In the genomic region with DNA sequence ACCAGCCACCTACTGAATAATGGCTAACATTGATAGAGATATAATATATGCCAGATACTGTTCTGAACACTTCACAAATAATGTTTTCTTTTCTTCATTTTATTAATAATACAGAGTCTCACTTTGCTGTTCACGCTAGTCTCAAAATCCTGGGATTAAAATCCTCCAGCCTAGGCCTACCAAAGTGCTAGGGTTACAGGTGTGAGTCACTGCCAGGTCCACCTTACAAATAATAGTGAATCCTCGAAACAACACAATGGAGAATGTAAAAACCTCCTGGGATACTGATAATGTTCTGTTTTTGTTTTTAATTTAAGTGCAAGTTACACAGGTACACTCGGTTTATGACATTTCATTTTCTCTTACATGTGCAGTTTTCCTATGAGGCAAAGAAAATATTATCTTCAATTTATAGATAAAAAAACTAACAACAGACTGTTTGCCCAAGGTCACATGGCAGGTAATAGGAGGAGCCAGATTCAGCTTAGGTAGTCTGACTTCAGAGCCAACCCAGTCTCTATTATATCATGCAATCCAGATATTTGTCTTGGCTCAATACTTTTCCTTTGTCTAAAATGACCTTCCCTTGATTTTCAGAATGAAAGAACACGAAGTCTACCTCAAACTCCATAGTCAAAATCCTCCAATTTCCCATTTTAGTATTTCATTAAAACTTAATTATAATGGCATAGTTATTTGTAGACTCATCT, we compare ENCODE assay signal across 16 cellular contexts. TPM values are rescaled to one million over a fixed set of nuclear protein-coding genes. Genes with fewer than 3 reads are reported as not detected.
DNase-seq lines count a peak whose midpoint lies in the region; ATAC-seq and TF ChIP-seq lines count a peak whose summit lies in the region.
"Had no signal": no experiment of that assay in that cellular context is flagged by ENCODE, and none has a peak within 500 bp of the region (broad histone marks: within the 10 kb centered on the region; RNA-seq: fewer than 3 reads in every experiment).

No MANE protein-coding gene starts in this region.

- no peak overlapping the region for H3K4me3 Mint-ChIP-seq in activated CD4-positive, alpha-beta memory T cell treated with anti-CD3 and anti-CD28 coated beads for 36 hours

- H3K9ac ChIP-seq in GM23248 (no peak overlapping the region), smooth muscle cell (ENCODE audit: low read depth) (no peak overlapping the region)

- no peak for DNase-seq in PC-9
- DNase-seq in prostate gland (ENCODE audit: low spot score) = peak; percentile 16
- DNase-seq in activated CD4-positive, alpha-beta memory T cell treated with anti-CD3 and anti-CD28 coated beads for 36 hours = no peak
- DNase-seq in GM23248 = no peak
- no peak for DNase-seq in smooth muscle cell (lab: John Stamatoyannopoulos, UW; ENCODE audit: unreplicated experiment)
- DNase-seq: DMS 273 treated with DMSO at 0.1 percent for 48 hours; EL; H7; Kasumi-1; NCI-H1436; NCI-H2227 treated with DMSO at 0.1 percent for 48 hours; NCI-H526 treated with DMSO at 0.1 percent for 48 hours; NK-92 treated with Interleukin-12 subunit alpha and Interleukin-12 subunit beta, amount 100 ng/mL, for 24 hours; Right ventricle myocardium superior had no signal

- intact Hi-C loops in PC-9 (cut with micrococcal nuclease; ENCODE audit: unreplicated experiment) = no loop called here
- intact Hi-C loops in prostate gland (cut with DNase I) = no loop called here
- intact Hi-C loops in activated CD4-positive, alpha-beta memory T cell treated with anti-CD3 and anti-CD28 coated beads for 36 hours (cut with micrococcal nuclease) = no loop called here

- H3K36me3 Mint-ChIP-seq in activated CD4-positive, alpha-beta memory T cell treated with anti-CD3 and anti-CD28 coated beads for 36 hours = peaks cover 16% of the 10 kb centered on the region

- H3K27ac ChIP-seq in PC-9 = 0 out of 2 replicates have a peak overlapping the region, but pooled peaks have one; percentile 7
- peak overlapping the region; percentile 14 to 56 for H3K27ac ChIP-seq in prostate gland
- no peak overlapping the region for H3K27ac ChIP-seq in GM23248
- no peak overlapping the region for H3K27ac ChIP-seq in smooth muscle cell (ENCODE audit: low read depth)

- peaks cover 100% of the 10 kb centered on the region for H3K79me2 ChIP-seq in PC-9 (ENCODE audit: low read depth)
- peaks cover 100% of the 10 kb centered on the region for H3K79me2 ChIP-seq in GM23248 (ENCODE audit: insufficient read depth)
- H3K79me2 ChIP-seq in smooth muscle cell (ENCODE audit: low read depth) = peaks cover 100% of the 10 kb centered on the region

- H3F3A ChIP-seq in PC-9 (ENCODE audit: insufficient read depth, low read depth) (peaks cover 10% of the 10 kb centered on the region; the same call in 1 of the 2 replicates), GM23248 (ENCODE audit: insufficient read depth) (0 out of 2 replicates have a peak, but pooled peaks cover 5% of the 10 kb centered on the region), smooth muscle cell (ENCODE audit: low read depth) (no peaks in the 10 kb centered on the region)

- no peak for TF ChIP-seq EP300 in Ishikawa (IDR thresholded peaks at IDR 0.05; ENCODE audit: borderline replicate concordance)

- CTCF ChIA-PET in PC-9 (lab: Charles Lee) = no interaction called here
- CTCF ChIA-PET in activated CD4-positive, alpha-beta memory T cell treated with anti-CD3 and anti-CD28 coated beads for 36 hours (lab: Charles Lee) = no interaction called here

- H2AFZ ChIP-seq in PC-9 (no peak overlapping the region), GM23248 (no peak overlapping the region), smooth muscle cell (ENCODE audit: low read depth) (no peak overlapping the region)

- no peaks in the 10 kb centered on the region for H3K27me3 Mint-ChIP-seq in activated CD4-positive, alpha-beta memory T cell treated with anti-CD3 and anti-CD28 coated beads for 36 hours

- no peaks in the 10 kb centered on the region for H3K9me3 ChIP-seq in PC-9 (ENCODE audit: insufficient read depth, low read depth)
- no peaks in the 10 kb centered on the region for H3K9me3 ChIP-seq in prostate gland
- no peaks in the 10 kb centered on the region for H3K9me3 ChIP-seq in GM23248 (ENCODE audit: low read depth)
- H3K9me3 ChIP-seq in smooth muscle cell (replicated peaks; ENCODE audit: low read depth) = no peaks in the 10 kb centered on the region

- in situ Hi-C loops in GM23248 (cut with MboI) = no loop called here

- H3K4me1 ChIP-seq in PC-9 (replicated peaks; ENCODE audit: insufficient read depth) = peaks cover 47% of the 10 kb centered on the region
- peaks cover 2% of the 10 kb centered on the region for H3K4me1 ChIP-seq in prostate gland (replicated peaks)
- H3K4me1 ChIP-seq in GM23248 (ENCODE audit: insufficient read depth) = peaks cover 6% of the 10 kb centered on the region
- peaks cover under 1% of the 10 kb centered on the region for H3K4me1 ChIP-seq in smooth muscle cell (ENCODE audit: low read depth)

- H3K4me3 ChIP-seq in PC-9 (no peak overlapping the region), prostate gland (no peak overlapping the region), GM23248 (no peak overlapping the region), smooth muscle cell (no peak overlapping the region)

- BruUV-seq in PC-9 (replicated peaks; lab: Mats Ljungman, UMichigan) = no TSS peak

- no peaks in the 10 kb centered on the region for H3K9me3 Mint-ChIP-seq in activated CD4-positive, alpha-beta memory T cell treated with anti-CD3 and anti-CD28 coated beads for 36 hours

- H3K27me3 ChIP-seq in PC-9 (ENCODE audit: insufficient read depth, low read depth) (no peaks in the 10 kb centered on the region), prostate gland (replicated peaks; ENCODE audit: insufficient read depth) (no peaks in the 10 kb centered on the region), GM23248 (replicated peaks; ENCODE audit: insufficient read depth) (no peaks in the 10 kb centered on the region), smooth muscle cell (ENCODE audit: low read depth) (no peaks in the 10 kb centered on the region)

- ATAC-seq in esophagus mucosa = peak; percentile 59

- H3K9me2 ChIP-seq in PC-9 (ENCODE audit: insufficient read depth) (no peaks in the 10 kb centered on the region; the same call in 1 of the 2 replicates), GM23248 (ENCODE audit: insufficient read depth) (no peaks in the 10 kb centered on the region)

- TF ChIP-seq POLR2A in prostate gland (IDR thresholded peaks at IDR 0.05) = no peak

- H4K20me1 ChIP-seq in PC-9 (ENCODE audit: insufficient read depth) (peaks cover 96% of the 10 kb centered on the region), GM23248 (ENCODE audit: insufficient read depth) (peaks cover 25% of the 10 kb centered on the region; the same call in 1 of the 2 replicates), smooth muscle cell (ENCODE audit: low read depth) (peaks cover 100% of the 10 kb centered on the region)

- TF ChIP-seq CTCF in PC-9 (conservative IDR thresholded peaks at IDR 0.05) = no peak
- no peak for TF ChIP-seq CTCF in prostate gland (IDR thresholded peaks at IDR 0.05)
- no peak for TF ChIP-seq CTCF in smooth muscle cell (IDR thresholded peaks at IDR 0.05; ENCODE audit: borderline replicate concordance, insufficient read depth, poor library complexity, severe bottlenecking)

- H3K36me3 ChIP-seq in PC-9 (ENCODE audit: low read depth) = peaks cover 51% of the 10 kb centered on the region
- no peaks in the 10 kb centered on the region for H3K36me3 ChIP-seq in prostate gland
- H3K36me3 ChIP-seq in GM23248 (ENCODE audit: low read depth) = peaks cover 4% of the 10 kb centered on the region; the same call in 1 of the 2 replicates
- no peaks in the 10 kb centered on the region for H3K36me3 ChIP-seq in smooth muscle cell (ENCODE audit: low read depth)

- H3K4me2 ChIP-seq in PC-9 (no peak overlapping the region), GM23248 (ENCODE audit: unreplicated experiment) (no peak overlapping the region), smooth muscle cell (no peak overlapping the region)

- no peak overlapping the region for H3K27ac Mint-ChIP-seq in activated CD4-positive, alpha-beta memory T cell treated with anti-CD3 and anti-CD28 coated beads for 36 hours

- POLR2A ChIA-PET in PC-9 (lab: Charles Lee; ENCODE audit: unreplicated experiment) = no interaction called here
- POLR2A ChIA-PET in activated CD4-positive, alpha-beta memory T cell treated with anti-CD3 and anti-CD28 coated beads for 36 hours (lab: Charles Lee) = no interaction called here

- WGBS in prostate gland = 73% methylated on average over 4 of the region's 4 CpGs
- 99% methylated on average over 4 of the region's 4 CpGs for WGBS in GM23248 (ENCODE audit: low coverage in 1 of 2, low lambda C conversion rate in 2 of 2, missing lambda C conversion rate in 2 of 2), 2 experiments
- WGBS in smooth muscle cell (ENCODE audit: low lambda C conversion rate) = 93% methylated on average over 4 of the region's 4 CpGs

- TF ChIP-seq RAD21 in Ishikawa (IDR thresholded peaks at IDR 0.05; ENCODE audit: low read depth) = no peak

- peaks cover 58% of the 10 kb centered on the region for H3K4me1 Mint-ChIP-seq in activated CD4-positive, alpha-beta memory T cell treated with anti-CD3 and anti-CD28 coated beads for 36 hours (ENCODE audit: low read depth)

TF ChIP-seq in Ishikawa, 13 proteins besides CTCF, POLR2A, EP300 and RAD21:
- no peak for TF ChIP-seq CEBPB (IDR thresholded peaks at IDR 0.05)
- TF ChIP-seq, protein P1, sequence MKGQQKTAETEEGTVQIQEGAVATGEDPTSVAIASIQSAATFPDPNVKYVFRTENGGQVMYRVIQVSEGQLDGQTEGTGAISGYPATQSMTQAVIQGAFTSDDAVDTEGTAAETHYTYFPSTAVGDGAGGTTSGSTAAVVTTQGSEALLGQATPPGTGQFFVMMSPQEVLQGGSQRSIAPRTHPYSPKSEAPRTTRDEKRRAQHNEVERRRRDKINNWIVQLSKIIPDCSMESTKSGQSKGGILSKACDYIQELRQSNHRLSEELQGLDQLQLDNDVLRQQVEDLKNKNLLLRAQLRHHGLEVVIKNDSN (IDR thresholded peaks at IDR 0.05) = peak; percentile 44; the same call in 1 of the 2 replicates

RNA-seq across cellular contexts. Expression of a gene that starts 7.8 kb away (rescaled TPM):
- total RNA-seq in PC-9 (2021) = 51.8 and 69.2 TPM in 2 replicates
- total RNA-seq in esophagus mucosa = 32.9 TPM
- total RNA-seq in prostate gland = 10 to 100 TPM; 69.0 to 73.7 TPM
- 10 to 100 TPM; 58.1 to 61.1 TPM for total RNA-seq in activated CD4-positive, alpha-beta memory T cell treated with anti-CD3 and anti-CD28 coated beads for 36 hours
- total RNA-seq in GM23248 (2014; rRNA removed; shearing (Covaris generic)) = 110 and 124 TPM in 2 replicates
- 103 and 110 TPM in 2 replicates for polyA plus RNA-seq in GM23248 (2016; fragmentation: Nextera tagmentation; extraction: Ambion mirVana)
- total RNA-seq in smooth muscle cell = 77.0 and 80.2 TPM in 2 replicates
- polyA plus RNA-seq in smooth muscle cell = 54.9 and 61.1 TPM in 2 replicates

Comparison
In these comparisons a context has a peak if more than half of its experiments do, and no peak if none do; other contexts are left out.
1. H3K27ac ChIP-seq: peak in PC-9 (single experiment) and prostate gland (2 of 2); none in GM23248 (single experiment) and smooth muscle cell (single experiment).